Comparison of ENCODE assay signal across 1 cellular context in the genomic region with DNA sequence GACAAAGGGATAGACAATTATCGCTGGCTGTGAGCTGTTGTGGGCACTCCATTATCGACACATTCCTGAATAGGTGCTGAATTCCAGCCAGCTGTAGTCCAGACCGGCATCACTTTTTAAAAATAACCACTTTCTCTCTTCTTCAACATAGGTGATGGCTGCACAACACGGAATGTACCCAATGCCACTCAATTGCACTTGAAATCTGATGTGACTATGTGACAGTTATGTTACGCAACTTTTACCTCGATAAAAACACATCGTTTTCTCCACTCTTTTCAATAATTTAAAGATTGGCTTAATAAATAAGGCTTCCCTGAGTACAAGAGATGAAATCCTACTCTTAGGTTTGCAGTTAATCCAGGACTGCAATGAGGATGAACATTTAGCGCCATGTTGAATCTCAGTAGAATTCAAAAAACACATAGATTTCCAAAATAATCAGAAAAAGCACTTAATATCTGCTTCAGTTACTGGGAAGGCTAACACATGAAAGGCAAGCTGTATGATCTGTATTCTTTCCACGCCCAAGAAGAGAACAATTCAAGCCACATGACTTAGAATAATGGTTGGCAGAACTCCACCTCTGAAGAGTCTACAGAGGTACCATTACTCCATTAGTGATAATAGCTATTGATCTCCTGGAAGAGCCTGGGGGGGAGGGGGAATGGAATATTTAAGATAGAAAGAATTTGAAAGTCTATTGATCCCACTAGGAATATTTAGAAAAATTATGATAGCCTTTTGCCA.
A peak's percentile ranks its signal among the peaks of the same experiment; 100 is the strongest.
TF ChIP-seq lines count a peak whose summit lies in the region.

No MANE protein-coding gene starts in this region.

TF ChIP-seq in HepG2, 621 proteins besides CTCF, POLR2A, EP300 and RAD21:
- no peak for TF ChIP-seq ZNF30 (CRISPR knock-in tag; IDR thresholded peaks at IDR 0.05)
- no peak for TF ChIP-seq ZFAT (CRISPR knock-in tag; conservative IDR thresholded peaks at IDR 0.05)
- TF ChIP-seq CEBPB (IDR thresholded peaks at IDR 0.05; ENCODE audit: borderline replicate concordance, low read depth, low read length), result peak; percentile 91
- peak; percentile 56; the same call in 1 of the 2 replicates for TF ChIP-seq CEBPG (CRISPR knock-in tag; IDR thresholded peaks at IDR 0.05)
- TF ChIP-seq, protein P1, sequence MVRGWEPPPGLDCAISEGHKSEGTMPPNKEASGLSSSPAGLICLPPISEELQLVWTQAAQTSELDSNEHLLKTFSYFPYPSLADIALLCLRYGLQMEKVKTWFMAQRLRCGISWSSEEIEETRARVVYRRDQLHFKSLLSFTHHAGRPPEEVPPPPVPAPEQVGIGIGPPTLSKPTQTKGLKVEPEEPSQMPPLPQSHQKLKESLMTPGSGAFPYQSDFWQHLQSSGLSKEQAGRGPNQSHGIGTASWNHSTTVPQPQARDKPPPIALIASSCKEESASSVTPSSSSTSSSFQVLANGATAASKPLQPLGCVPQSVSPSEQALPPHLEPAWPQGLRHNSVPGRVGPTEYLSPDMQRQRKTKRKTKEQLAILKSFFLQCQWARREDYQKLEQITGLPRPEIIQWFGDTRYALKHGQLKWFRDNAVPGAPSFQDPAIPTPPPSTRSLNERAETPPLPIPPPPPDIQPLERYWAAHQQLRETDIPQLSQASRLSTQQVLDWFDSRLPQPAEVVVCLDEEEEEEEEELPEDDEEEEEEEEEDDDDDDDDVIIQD (CRISPR knock-in tag; IDR thresholded peaks at IDR 0.05; ENCODE audit: low read depth), result peak; percentile 35; the same call in 1 of the 2 replicates
- 0 out of 2 replicates have a peak, but pooled peaks have one; percentile 27 for TF ChIP-seq ZBTB38 (CRISPR knock-in tag; IDR thresholded peaks at IDR 0.05)
- TF ChIP-seq ZNF274 (CRISPR knock-in tag; IDR thresholded peaks at IDR 0.05), result no peak
- peak; percentile 71 for TF ChIP-seq PRPF4 (IDR thresholded peaks at IDR 0.05; ENCODE audit: low read depth, low read length, poor library complexity, severe bottlenecking)
TF ChIP-seq in HepG2: peak in this region for 5.
